In the genomic region with DNA sequence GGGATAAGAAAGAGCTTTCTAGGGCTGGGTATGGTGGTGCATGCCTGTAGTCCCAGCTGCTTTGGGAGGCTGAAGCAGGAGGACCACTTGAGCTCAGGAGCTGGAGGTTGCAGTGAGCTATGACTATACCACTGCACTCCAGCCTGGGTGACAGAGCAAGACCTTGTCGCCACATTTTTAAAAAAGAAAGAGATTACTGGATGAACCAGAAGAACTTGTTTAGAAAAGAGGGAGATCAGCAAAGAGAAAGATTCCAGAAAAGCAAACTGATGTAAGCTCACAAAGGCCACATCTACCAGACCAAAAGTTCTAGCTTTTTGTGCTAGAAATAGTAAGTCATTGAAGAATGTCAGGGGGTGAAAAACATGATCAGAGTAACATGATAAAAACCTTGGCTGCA, we compare ENCODE assay signal across 20 cellular contexts.
DNase-seq lines count a peak whose midpoint lies in the region; ATAC-seq, FAIRE-seq and TF ChIP-seq lines count a peak whose summit lies in the region.
"Had no signal": no experiment of that assay in that cellular context is flagged by ENCODE, and none has a peak within 500 bp of the region (broad histone marks: within the 10 kb centered on the region; RNA-seq: fewer than 3 reads in every experiment).

No MANE protein-coding gene starts in this region.

- no peak for FAIRE-seq in astrocyte (lab: Jason Lieb, UNC)
- FAIRE-seq: H54, HTR-8/SVneo had no signal

- no peaks in the 10 kb centered on the region for H3K9me3 ChIP-seq in CD8-positive, alpha-beta memory T cell (ENCODE audit: low read length)
- no peaks in the 10 kb centered on the region for H3K9me3 ChIP-seq in astrocyte (ENCODE audit: insufficient read depth, low read depth, low read length)
- no peaks in the 10 kb centered on the region for H3K9me3 ChIP-seq in esophagus (ENCODE audit: control insufficient read depth in 2 of 2, insufficient read depth in 1 of 2, low read depth in 1 of 2, low read length in 1 of 2)
- no peaks in the 10 kb centered on the region for H3K9me3 ChIP-seq in BE2C
- H3K9me3 ChIP-seq in stomach, result no peaks in the 10 kb centered on the region
- H3K9me3 ChIP-seq: BLaER1 treated with 17β-estradiol and CSF1 and Interleukin-3, amounts not matched to agents 10 nM and 100 nM had no signal

- H3K27ac Mint-ChIP-seq in CD8-positive, alpha-beta memory T cell, result peak overlapping the region in 5 of 8 donors; percentile 0 to 84 (median 55)
- H3K27ac Mint-ChIP-seq in astrocyte (ENCODE audit: unreplicated experiment) (peak overlapping the region; percentile 15), MCF 10A (ENCODE audit: low read depth, unreplicated experiment) (no peak overlapping the region)
- H3K27ac Mint-ChIP-seq in stimulated activated effector memory CD8-positive, alpha-beta T cell treated with anti-CD3 and anti-CD28 coated beads, Interleukin-12 subunit alpha, Interleukin-12 subunit beta, amount 100 ng/mL, for 72 hours, result peak overlapping the region; percentile 21

- no peaks in the 10 kb centered on the region for H3K79me2 ChIP-seq in astrocyte (ENCODE audit: insufficient read depth, low read length)

- peaks cover 4% of the 10 kb centered on the region for H4K20me1 ChIP-seq in astrocyte (ENCODE audit: insufficient read depth, low read length)

- TF ChIP-seq EP300 in stomach (IDR thresholded peaks at IDR 0.05), result no peak

- intact Hi-C loops in MCF 10A (cut with micrococcal nuclease) (no loop called here), stomach (cut with DNase I; ENCODE audit: low total_unique reads) (loop anchor here (10.0 kb wide), 1 partner anchor 285 kb away; no protein-coding TSS in a partner anchor)

- peaks cover 0 to 5% (median 5%) of the 10 kb centered on the region in 3 donors for H3K4me1 Mint-ChIP-seq in CD8-positive, alpha-beta memory T cell
- H3K4me1 Mint-ChIP-seq in astrocyte (ENCODE audit: low read depth, unreplicated experiment) (no peaks in the 10 kb centered on the region), MCF 10A (ENCODE audit: insufficient read depth, unreplicated experiment) (peaks cover 8% of the 10 kb centered on the region)
- H3K4me1 Mint-ChIP-seq in stimulated activated effector memory CD8-positive, alpha-beta T cell treated with anti-CD3 and anti-CD28 coated beads, Interleukin-12 subunit alpha, Interleukin-12 subunit beta, amount 100 ng/mL, for 72 hours, result no peaks in the 10 kb centered on the region

- no peak overlapping the region for H3K9ac ChIP-seq in astrocyte (ENCODE audit: low read length)
- H3K9ac ChIP-seq: BLaER1 treated with 17β-estradiol and CSF1 and Interleukin-3, amounts not matched to agents 10 nM and 100 nM; KMS-11 had no signal

- CTCF ChIA-PET in CD8-positive, alpha-beta memory T cell (lab: Charles Lee), result interaction anchor here (1.3 to 2.1 kb wide), 3 partner anchors 9 to 14 kb away, joined by 3 to 7 read pairs (median 3); no protein-coding TSS in a partner anchor
- CTCF ChIA-PET in MCF 10A (lab: Yijun Ruan, JAX), result interaction anchor here (0.6 to 8.4 kb wide), 4 partner anchors 8 to 336 kb away, joined by 3 to 62 read pairs (median 4); no protein-coding TSS in a partner anchor

- H3K27ac ChIP-seq in CD8-positive, alpha-beta memory T cell (ENCODE audit: low read depth, low read length), result no peak overlapping the region
- no peak overlapping the region for H3K27ac ChIP-seq in astrocyte (ENCODE audit: low read depth, low read length)
- H3K27ac ChIP-seq in esophagus (ENCODE audit: low read depth in 2 of 2, low read length in 1 of 2), result peak overlapping the region; percentile 61
- H3K27ac ChIP-seq in stomach, result no peak overlapping the region
- H3K27ac ChIP-seq: BLaER1 treated with 17β-estradiol and CSF1 and Interleukin-3, amounts not matched to agents 10 nM and 100 nM; KMS-11 had no signal

- H3K27me3 Mint-ChIP-seq in CD8-positive, alpha-beta memory T cell, result no peaks in the 10 kb centered on the region
- H3K27me3 Mint-ChIP-seq in astrocyte (ENCODE audit: low read depth, unreplicated experiment) (no peaks in the 10 kb centered on the region), MCF 10A (ENCODE audit: insufficient read depth, unreplicated experiment) (no peaks in the 10 kb centered on the region)

- POLR2A ChIA-PET in CD8-positive, alpha-beta memory T cell (lab: Charles Lee), result no interaction called here
- POLR2A ChIA-PET in MCF 10A (lab: Yijun Ruan, JAX), result interaction anchor here (1.0 to 6.8 kb wide), 5 partner anchors 9 to 117 kb away, joined by 3 to 31 read pairs (median 4); a partner anchor contains a TSS

- no peak overlapping the region for H3K4me3 ChIP-seq in CD8-positive, alpha-beta memory T cell (ENCODE audit: low read length)
- H3K4me3 ChIP-seq in astrocyte (ENCODE audit: insufficient read depth, low read depth, low read length) (no peak overlapping the region), esophagus (ENCODE audit: low read depth in 1 of 2, low read length in 2 of 2) (no peak overlapping the region), BE2C (ENCODE audit: low read depth, low read length) (no peak overlapping the region), stomach (no peak overlapping the region)
- H3K4me3 ChIP-seq: BLaER1 treated with 17β-estradiol and CSF1 and Interleukin-3, amounts not matched to agents 10 nM and 100 nM had no signal

- DNase-seq in CD8-positive, alpha-beta memory T cell, result no peak
- DNase-seq in astrocyte (ENCODE audit: low read depth), result no peak
- DNase-seq in stimulated activated effector memory CD8-positive, alpha-beta T cell treated with anti-CD3 and anti-CD28 coated beads, Interleukin-12 subunit alpha, Interleukin-12 subunit beta, amount 100 ng/mL, for 72 hours (ENCODE audit: low spot score in 2 of 2), result no peak
- no peak for DNase-seq in OCI-M2 (lab: John Stamatoyannopoulos, UW; ENCODE audit: unreplicated experiment)
- no peak for DNase-seq in BE2C
- no peak for DNase-seq in MCF 10A (ENCODE audit: unreplicated experiment)
- DNase-seq in stomach, result no peak
- DNase-seq: DMS79 treated with DMSO at 0.1 percent for 48 hours, IMR-90, NCI-H1694 treated with DMSO at 0.1 percent for 48 hours, NCI-H2081 treated with DMSO at 0.1 percent for 48 hours, NCI-H2171 treated with DMSO at 0.1 percent for 48 hours, NCI-H526, OCI-M1, SHP77 had no signal

- no peaks in the 10 kb centered on the region for H3K27me3 ChIP-seq in CD8-positive, alpha-beta memory T cell (ENCODE audit: insufficient read depth, low read length, poor library complexity, severe bottlenecking)
- no peaks in the 10 kb centered on the region for H3K27me3 ChIP-seq in astrocyte (ENCODE audit: insufficient read depth, low read length)
- no peaks in the 10 kb centered on the region for H3K27me3 ChIP-seq in esophagus (ENCODE audit: control insufficient read depth in 1 of 2, insufficient read depth in 2 of 2, low read length in 2 of 2)
- no peaks in the 10 kb centered on the region for H3K27me3 ChIP-seq in BE2C
- H3K27me3 ChIP-seq in stomach, result no peaks in the 10 kb centered on the region
- H3K27me3 ChIP-seq: BLaER1 treated with 17β-estradiol and CSF1 and Interleukin-3, amounts not matched to agents 10 nM and 100 nM had no signal

- no peak overlapping the region for H2AFZ ChIP-seq in astrocyte (ENCODE audit: low read depth, low read length)

- no peak overlapping the region for H3K4me2 ChIP-seq in astrocyte (ENCODE audit: low read length)
- H3K4me2 ChIP-seq: BLaER1 treated with 17β-estradiol and CSF1 and Interleukin-3, amounts not matched to agents 10 nM and 100 nM; KMS-11 had no signal

- TF ChIP-seq CTCF in astrocyte (IDR thresholded peaks at IDR 0.05; ENCODE audit: insufficient read depth, low read depth, low read length), result no peak
- TF ChIP-seq CTCF in BE2C (IDR thresholded peaks at IDR 0.05; ENCODE audit: low read depth, low read length), result no peak
- no peak for TF ChIP-seq CTCF in MCF 10A (IDR thresholded peaks at IDR 0.05; ENCODE audit: unreplicated experiment)
- TF ChIP-seq CTCF in stomach (IDR thresholded peaks at IDR 0.05), result no peak

- peaks cover 10 to 86% (median 35%) of the 10 kb centered on the region in 3 donors for H3K36me3 Mint-ChIP-seq in CD8-positive, alpha-beta memory T cell
- H3K36me3 Mint-ChIP-seq in astrocyte (ENCODE audit: low read depth, unreplicated experiment), result peaks cover 24% of the 10 kb centered on the region
- H3K36me3 Mint-ChIP-seq in stimulated activated effector memory CD8-positive, alpha-beta T cell treated with anti-CD3 and anti-CD28 coated beads, Interleukin-12 subunit alpha, Interleukin-12 subunit beta, amount 100 ng/mL, for 72 hours, result peaks cover 78% of the 10 kb centered on the region
- peaks cover 64% of the 10 kb centered on the region for H3K36me3 Mint-ChIP-seq in MCF 10A (ENCODE audit: insufficient read depth, unreplicated experiment)

- ATAC-seq in stimulated activated effector memory CD8-positive, alpha-beta T cell treated with anti-CD3 and anti-CD28 coated beads, Interleukin-12 subunit alpha, Interleukin-12 subunit beta, amount 100 ng/mL, for 72 hours, result no peak

- H3K9me3 Mint-ChIP-seq in CD8-positive, alpha-beta memory T cell, result no peaks in the 10 kb centered on the region
- no peaks in the 10 kb centered on the region for H3K9me3 Mint-ChIP-seq in astrocyte (ENCODE audit: unreplicated experiment)
- H3K9me3 Mint-ChIP-seq in stimulated activated effector memory CD8-positive, alpha-beta T cell treated with anti-CD3 and anti-CD28 coated beads, Interleukin-12 subunit alpha, Interleukin-12 subunit beta, amount 100 ng/mL, for 72 hours, result no peaks in the 10 kb centered on the region
- no peaks in the 10 kb centered on the region for H3K9me3 Mint-ChIP-seq in MCF 10A (ENCODE audit: unreplicated experiment)

- no peak overlapping the region for H3K4me3 Mint-ChIP-seq in CD8-positive, alpha-beta memory T cell
- no peak overlapping the region for H3K4me3 Mint-ChIP-seq in astrocyte (ENCODE audit: unreplicated experiment)
- H3K4me3 Mint-ChIP-seq in stimulated activated effector memory CD8-positive, alpha-beta T cell treated with anti-CD3 and anti-CD28 coated beads, Interleukin-12 subunit alpha, Interleukin-12 subunit beta, amount 100 ng/mL, for 72 hours, result no peak overlapping the region
- H3K4me3 Mint-ChIP-seq in MCF 10A (ENCODE audit: unreplicated experiment), result no peak overlapping the region

- BruUV-seq in MCF 10A (replicated peaks; lab: Mats Ljungman, UMichigan), result no TSS peak

- peaks cover 68% of the 10 kb centered on the region for H3K36me3 ChIP-seq in CD8-positive, alpha-beta memory T cell (ENCODE audit: insufficient read depth, low read length)
- H3K36me3 ChIP-seq in astrocyte (ENCODE audit: insufficient read depth, low read length), result peaks cover 12% of the 10 kb centered on the region
- peaks cover 26 to 40% of the 10 kb centered on the region in 2 donors for H3K36me3 ChIP-seq in esophagus (ENCODE audit: control insufficient read depth in 2 of 2, insufficient read depth in 2 of 2, low read length in 1 of 2)
- no peaks in the 10 kb centered on the region for H3K36me3 ChIP-seq in BE2C
- H3K36me3 ChIP-seq in stomach, result peaks cover 71 to 99% (median 96%) of the 10 kb centered on the region in 4 donors

- peaks cover 8% of the 10 kb centered on the region for H3K4me1 ChIP-seq in CD8-positive, alpha-beta memory T cell (ENCODE audit: insufficient read depth, low read length)
- H3K4me1 ChIP-seq in astrocyte (ENCODE audit: insufficient read depth, low read length) (no peaks in the 10 kb centered on the region), esophagus (ENCODE audit: control insufficient read depth in 2 of 2, insufficient read depth in 2 of 2, low read length in 1 of 2) (peaks cover 8 to 22% of the 10 kb centered on the region in 2 donors), BE2C (no peaks in the 10 kb centered on the region), stomach (no peaks in the 10 kb centered on the region)

- 62 to 64% methylated on average over 1 of the region's 1 CpG for WGBS in esophagus, 2 donors
- WGBS in stomach, 5 donors, result 82 to 100% (median 91%) methylated on average over 1 of the region's 1 CpG

- no peak for TF ChIP-seq POLR2A in stomach (IDR thresholded peaks at IDR 0.05)

Comparison
In these comparisons a context has a peak if more than half of its experiments do, and no peak if none do; other contexts are left out.
1. H3K27ac ChIP-seq: peak in esophagus (2 of 2); none in CD8-positive, alpha-beta memory T cell (single experiment), astrocyte (single experiment) and stomach (0 of 5).